In the genomic region with DNA sequence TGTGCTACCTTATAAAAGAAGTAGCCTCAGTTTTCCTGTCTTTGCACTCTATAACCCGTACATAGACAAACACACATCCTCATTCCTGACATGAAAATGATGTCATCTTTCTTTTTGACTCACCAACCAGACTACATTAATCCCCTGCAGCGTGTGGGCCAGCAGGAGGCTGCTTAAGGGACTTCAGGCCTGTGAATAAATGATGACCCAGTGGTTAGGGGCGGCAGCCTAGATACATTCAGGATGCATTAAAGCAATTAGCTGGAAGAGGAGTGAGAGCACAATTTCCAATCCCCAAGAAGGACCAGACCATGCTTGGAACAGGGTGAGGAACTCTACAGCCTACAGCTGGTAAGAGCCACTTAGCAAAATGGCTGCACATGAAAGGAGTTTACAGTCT, we compare ENCODE assay signal across 1 cellular context.
TF ChIP-seq lines count a peak whose summit lies in the region.

No MANE protein-coding gene starts in this region.

TF ChIP-seq in GM12878, 131 proteins besides CTCF, POLR2A, EP300 and RAD21 (continued from another document and continues in another):
- TF ChIP-seq, protein P1, sequence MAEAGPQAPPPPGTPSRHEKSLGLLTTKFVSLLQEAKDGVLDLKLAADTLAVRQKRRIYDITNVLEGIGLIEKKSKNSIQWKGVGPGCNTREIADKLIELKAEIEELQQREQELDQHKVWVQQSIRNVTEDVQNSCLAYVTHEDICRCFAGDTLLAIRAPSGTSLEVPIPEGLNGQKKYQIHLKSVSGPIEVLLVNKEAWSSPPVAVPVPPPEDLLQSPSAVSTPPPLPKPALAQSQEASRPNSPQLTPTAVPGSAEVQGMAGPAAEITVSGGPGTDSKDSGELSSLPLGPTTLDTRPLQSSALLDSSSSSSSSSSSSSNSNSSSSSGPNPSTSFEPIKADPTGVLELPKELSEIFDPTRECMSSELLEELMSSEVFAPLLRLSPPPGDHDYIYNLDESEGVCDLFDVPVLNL (IDR thresholded peaks at IDR 0.05; ENCODE audit: low read depth, low read length) = no peak
- TF ChIP-seq, protein P2, sequence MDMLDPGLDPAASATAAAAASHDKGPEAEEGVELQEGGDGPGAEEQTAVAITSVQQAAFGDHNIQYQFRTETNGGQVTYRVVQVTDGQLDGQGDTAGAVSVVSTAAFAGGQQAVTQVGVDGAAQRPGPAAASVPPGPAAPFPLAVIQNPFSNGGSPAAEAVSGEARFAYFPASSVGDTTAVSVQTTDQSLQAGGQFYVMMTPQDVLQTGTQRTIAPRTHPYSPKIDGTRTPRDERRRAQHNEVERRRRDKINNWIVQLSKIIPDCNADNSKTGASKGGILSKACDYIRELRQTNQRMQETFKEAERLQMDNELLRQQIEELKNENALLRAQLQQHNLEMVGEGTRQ (IDR thresholded peaks at IDR 0.05; ENCODE audit: borderline replicate concordance, low read depth, low read length) = no peak
- TF ChIP-seq, protein P3, sequence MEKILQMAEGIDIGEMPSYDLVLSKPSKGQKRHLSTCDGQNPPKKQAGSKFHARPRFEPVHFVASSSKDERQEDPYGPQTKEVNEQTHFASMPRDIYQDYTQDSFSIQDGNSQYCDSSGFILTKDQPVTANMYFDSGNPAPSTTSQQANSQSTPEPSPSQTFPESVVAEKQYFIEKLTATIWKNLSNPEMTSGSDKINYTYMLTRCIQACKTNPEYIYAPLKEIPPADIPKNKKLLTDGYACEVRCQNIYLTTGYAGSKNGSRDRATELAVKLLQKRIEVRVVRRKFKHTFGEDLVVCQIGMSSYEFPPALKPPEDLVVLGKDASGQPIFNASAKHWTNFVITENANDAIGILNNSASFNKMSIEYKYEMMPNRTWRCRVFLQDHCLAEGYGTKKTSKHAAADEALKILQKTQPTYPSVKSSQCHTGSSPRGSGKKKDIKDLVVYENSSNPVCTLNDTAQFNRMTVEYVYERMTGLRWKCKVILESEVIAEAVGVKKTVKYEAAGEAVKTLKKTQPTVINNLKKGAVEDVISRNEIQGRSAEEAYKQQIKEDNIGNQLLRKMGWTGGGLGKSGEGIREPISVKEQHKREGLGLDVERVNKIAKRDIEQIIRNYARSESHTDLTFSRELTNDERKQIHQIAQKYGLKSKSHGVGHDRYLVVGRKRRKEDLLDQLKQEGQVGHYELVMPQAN (conservative IDR thresholded peaks at IDR 0.05) = no peak
- TF ChIP-seq, protein P4, sequence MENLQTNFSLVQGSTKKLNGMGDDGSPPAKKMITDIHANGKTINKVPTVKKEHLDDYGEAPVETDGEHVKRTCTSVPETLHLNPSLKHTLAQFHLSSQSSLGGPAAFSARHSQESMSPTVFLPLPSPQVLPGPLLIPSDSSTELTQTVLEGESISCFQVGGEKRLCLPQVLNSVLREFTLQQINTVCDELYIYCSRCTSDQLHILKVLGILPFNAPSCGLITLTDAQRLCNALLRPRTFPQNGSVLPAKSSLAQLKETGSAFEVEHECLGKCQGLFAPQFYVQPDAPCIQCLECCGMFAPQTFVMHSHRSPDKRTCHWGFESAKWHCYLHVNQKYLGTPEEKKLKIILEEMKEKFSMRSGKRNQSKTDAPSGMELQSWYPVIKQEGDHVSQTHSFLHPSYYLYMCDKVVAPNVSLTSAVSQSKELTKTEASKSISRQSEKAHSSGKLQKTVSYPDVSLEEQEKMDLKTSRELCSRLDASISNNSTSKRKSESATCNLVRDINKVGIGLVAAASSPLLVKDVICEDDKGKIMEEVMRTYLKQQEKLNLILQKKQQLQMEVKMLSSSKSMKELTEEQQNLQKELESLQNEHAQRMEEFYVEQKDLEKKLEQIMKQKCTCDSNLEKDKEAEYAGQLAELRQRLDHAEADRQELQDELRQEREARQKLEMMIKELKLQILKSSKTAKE (IDR thresholded peaks at IDR 0.05; ENCODE audit: low read depth, poor library complexity, severe bottlenecking) = no peak
- TF ChIP-seq TCF12 (IDR thresholded peaks at IDR 0.05; ENCODE audit: low read depth, low read length) (0 out of 2 replicates have a peak, but pooled peaks have one; percentile 45), SRF (IDR thresholded peaks at IDR 0.05; ENCODE audit: low read depth in 2 of 2, low read length in 2 of 2) (peak in 1 of 2 experiments; percentile 66; a peak in 1 of 4 replicates), RAD51 (IDR thresholded peaks at IDR 0.05) (no peak), YY1 (IDR thresholded peaks at IDR 0.05; ENCODE audit: low read depth, low read length) (peak; percentile 68), EGR1 (IDR thresholded peaks at IDR 0.05; ENCODE audit: borderline replicate concordance in 1 of 2, low read depth in 2 of 2, low read length in 2 of 2) (no peak), ZNF622 (IDR thresholded peaks at IDR 0.05) (no peak), MEF2A (IDR thresholded peaks at IDR 0.05; ENCODE audit: insufficient read depth, low read depth, low read length) (peak; percentile 48; the same call in 1 of the 2 replicates), EED (IDR thresholded peaks at IDR 0.05; ENCODE audit: low read depth) (peak; percentile 97), RUNX3 (IDR thresholded peaks at IDR 0.05; ENCODE audit: low read length) (peak; percentile 88), CREB1 (IDR thresholded peaks at IDR 0.05; ENCODE audit: low read depth) (peak; percentile 70), TBL1XR1 (IDR thresholded peaks at IDR 0.05; ENCODE audit: low read depth, low read length) (no peak), SIX5 (IDR thresholded peaks at IDR 0.05; ENCODE audit: low read depth, low read length, severe bottlenecking) (no peak), ATF7 (IDR thresholded peaks at IDR 0.05; ENCODE audit: low read depth) (peak; percentile 97), MTA3 (IDR thresholded peaks at IDR 0.05; ENCODE audit: borderline replicate concordance, low read length) (peak; percentile 80; the same call in 1 of the 2 replicates), ETV6 (conservative IDR thresholded peaks at IDR 0.05 in 1 of 2, IDR thresholded peaks at IDR 0.05 in 1 of 2; ENCODE audit: borderline replicate concordance in 1 of 2, low read depth in 1 of 2) (peak in 1 of 2 experiments; percentile 80; a peak in 2 of 4 replicates), JUNB (IDR thresholded peaks at IDR 0.05) (peak; percentile 99), ZBED1 (IDR thresholded peaks at IDR 0.05; ENCODE audit: borderline replicate concordance) (peak; percentile 80; the same call in 1 of the 2 replicates), YBX1 (IDR thresholded peaks at IDR 0.05) (no peak), MEF2B (IDR thresholded peaks at IDR 0.05; ENCODE audit: partially characterized antibody, poor library complexity, severe bottlenecking) (no peak), BCL11A (IDR thresholded peaks at IDR 0.05; ENCODE audit: low read depth, low read length) (peak; percentile 89), JUND (IDR thresholded peaks at IDR 0.05; ENCODE audit: low read depth, low read length) (peak; percentile 67; the same call in 1 of the 2 replicates), GABPA (IDR thresholded peaks at IDR 0.05; ENCODE audit: low read depth) (peak; percentile 41; the same call in 1 of the 2 replicates), ZNF24 (IDR thresholded peaks at IDR 0.05) (no peak), SUPT20H (IDR thresholded peaks at IDR 0.05; ENCODE audit: borderline replicate concordance, control insufficient read depth, low read depth, low read length) (no peak), ZNF217 (IDR thresholded peaks at IDR 0.05) (no peak), CBFB (IDR thresholded peaks at IDR 0.05; ENCODE audit: low read depth) (peak; percentile 62; the same call in 1 of the 2 replicates), TCF7 (IDR thresholded peaks at IDR 0.05; ENCODE audit: borderline replicate concordance) (peak; percentile 71; the same call in 1 of the 2 replicates), NFIC (IDR thresholded peaks at IDR 0.05; ENCODE audit: low read depth, low read length) (peak; percentile 92), SPI1 (IDR thresholded peaks at IDR 0.05; ENCODE audit: borderline replicate concordance, insufficient read depth, low read depth, low read length) (peak; percentile 55; the same call in 1 of the 2 replicates), MTA2 (IDR thresholded peaks at IDR 0.05; ENCODE audit: low read depth) (0 out of 2 replicates have a peak, but pooled peaks have one; percentile 10), PML (IDR thresholded peaks at IDR 0.05; ENCODE audit: low read length) (peak; percentile 55; the same call in 1 of the 2 replicates), IKZF1 (conservative IDR thresholded peaks at IDR 0.05) (peak; percentile 76), NFYA (IDR thresholded peaks at IDR 0.05; ENCODE audit: borderline replicate concordance, low read depth, low read length) (no peak), FOXM1 (IDR thresholded peaks at IDR 0.05; ENCODE audit: low read depth, low read length) (peak; percentile 79; the same call in 1 of the 2 replicates), RFX5 (IDR thresholded peaks at IDR 0.05; ENCODE audit: low read depth, low read length) (no peak), CHD1 (IDR thresholded peaks at IDR 0.05; ENCODE audit: low read depth, low read length) (no peak), IKZF2 (IDR thresholded peaks at IDR 0.05) (peak; percentile 71 to 85), DPF2 (IDR thresholded peaks at IDR 0.05) (peak; percentile 54)
- TF ChIP-seq, protein P5, sequence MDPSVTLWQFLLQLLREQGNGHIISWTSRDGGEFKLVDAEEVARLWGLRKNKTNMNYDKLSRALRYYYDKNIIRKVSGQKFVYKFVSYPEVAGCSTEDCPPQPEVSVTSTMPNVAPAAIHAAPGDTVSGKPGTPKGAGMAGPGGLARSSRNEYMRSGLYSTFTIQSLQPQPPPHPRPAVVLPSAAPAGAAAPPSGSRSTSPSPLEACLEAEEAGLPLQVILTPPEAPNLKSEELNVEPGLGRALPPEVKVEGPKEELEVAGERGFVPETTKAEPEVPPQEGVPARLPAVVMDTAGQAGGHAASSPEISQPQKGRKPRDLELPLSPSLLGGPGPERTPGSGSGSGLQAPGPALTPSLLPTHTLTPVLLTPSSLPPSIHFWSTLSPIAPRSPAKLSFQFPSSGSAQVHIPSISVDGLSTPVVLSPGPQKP (IDR thresholded peaks at IDR 0.05; ENCODE audit: low read depth, low read length) = no peak
- TF ChIP-seq, protein P6, sequence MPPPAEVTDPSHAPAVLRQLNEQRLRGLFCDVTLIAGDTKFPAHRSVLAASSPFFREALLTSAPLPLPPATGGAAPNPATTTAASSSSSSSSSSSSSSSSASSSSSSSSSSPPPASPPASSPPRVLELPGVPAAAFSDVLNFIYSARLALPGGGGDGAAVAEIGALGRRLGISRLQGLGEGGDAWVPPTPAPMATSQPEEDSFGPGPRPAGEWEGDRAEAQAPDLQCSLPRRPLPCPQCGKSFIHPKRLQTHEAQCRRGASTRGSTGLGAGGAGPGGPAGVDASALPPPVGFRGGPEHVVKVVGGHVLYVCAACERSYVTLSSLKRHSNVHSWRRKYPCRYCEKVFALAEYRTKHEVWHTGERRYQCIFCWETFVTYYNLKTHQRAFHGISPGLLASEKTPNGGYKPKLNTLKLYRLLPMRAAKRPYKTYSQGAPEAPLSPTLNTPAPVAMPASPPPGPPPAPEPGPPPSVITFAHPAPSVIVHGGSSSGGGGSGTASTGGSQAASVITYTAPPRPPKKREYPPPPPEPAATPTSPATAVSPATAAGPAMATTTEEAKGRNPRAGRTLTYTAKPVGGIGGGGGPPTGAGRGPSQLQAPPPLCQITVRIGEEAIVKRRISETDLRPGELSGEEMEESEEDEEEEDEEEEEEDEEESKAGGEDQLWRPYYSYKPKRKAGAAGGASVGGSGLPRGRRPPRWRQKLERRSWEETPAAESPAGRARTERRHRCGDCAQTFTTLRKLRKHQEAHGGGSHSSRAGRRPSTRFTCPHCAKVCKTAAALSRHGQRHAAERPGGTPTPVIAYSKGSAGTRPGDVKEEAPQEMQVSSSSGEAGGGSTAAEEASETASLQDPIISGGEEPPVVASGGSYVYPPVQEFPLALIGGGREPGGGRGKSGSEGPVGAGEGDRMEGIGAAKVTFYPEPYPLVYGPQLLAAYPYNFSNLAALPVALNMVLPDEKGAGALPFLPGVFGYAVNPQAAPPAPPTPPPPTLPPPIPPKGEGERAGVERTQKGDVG (CRISPR knock-in tag; IDR thresholded peaks at IDR 0.05) = no peak
- TF ChIP-seq, protein P7, sequence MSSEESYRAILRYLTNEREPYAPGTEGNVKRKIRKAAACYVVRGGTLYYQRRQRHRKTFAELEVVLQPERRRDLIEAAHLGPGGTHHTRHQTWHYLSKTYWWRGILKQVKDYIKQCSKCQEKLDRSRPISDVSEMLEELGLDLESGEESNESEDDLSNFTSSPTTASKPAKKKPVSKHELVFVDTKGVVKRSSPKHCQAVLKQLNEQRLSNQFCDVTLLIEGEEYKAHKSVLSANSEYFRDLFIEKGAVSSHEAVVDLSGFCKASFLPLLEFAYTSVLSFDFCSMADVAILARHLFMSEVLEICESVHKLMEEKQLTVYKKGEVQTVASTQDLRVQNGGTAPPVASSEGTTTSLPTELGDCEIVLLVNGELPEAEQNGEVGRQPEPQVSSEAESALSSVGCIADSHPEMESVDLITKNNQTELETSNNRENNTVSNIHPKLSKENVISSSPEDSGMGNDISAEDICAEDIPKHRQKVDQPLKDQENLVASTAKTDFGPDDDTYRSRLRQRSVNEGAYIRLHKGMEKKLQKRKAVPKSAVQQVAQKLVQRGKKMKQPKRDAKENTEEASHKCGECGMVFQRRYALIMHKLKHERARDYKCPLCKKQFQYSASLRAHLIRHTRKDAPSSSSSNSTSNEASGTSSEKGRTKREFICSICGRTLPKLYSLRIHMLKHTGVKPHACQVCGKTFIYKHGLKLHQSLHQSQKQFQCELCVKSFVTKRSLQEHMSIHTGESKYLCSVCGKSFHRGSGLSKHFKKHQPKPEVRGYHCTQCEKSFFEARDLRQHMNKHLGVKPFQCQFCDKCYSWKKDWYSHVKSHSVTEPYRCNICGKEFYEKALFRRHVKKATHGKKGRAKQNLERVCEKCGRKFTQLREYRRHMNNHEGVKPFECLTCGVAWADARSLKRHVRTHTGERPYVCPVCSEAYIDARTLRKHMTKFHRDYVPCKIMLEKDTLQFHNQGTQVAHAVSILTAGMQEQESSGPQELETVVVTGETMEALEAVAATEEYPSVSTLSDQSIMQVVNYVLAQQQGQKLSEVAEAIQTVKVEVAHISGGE (CRISPR knock-in tag; IDR thresholded peaks at IDR 0.05) = no peak
- TF ChIP-seq, protein P8, sequence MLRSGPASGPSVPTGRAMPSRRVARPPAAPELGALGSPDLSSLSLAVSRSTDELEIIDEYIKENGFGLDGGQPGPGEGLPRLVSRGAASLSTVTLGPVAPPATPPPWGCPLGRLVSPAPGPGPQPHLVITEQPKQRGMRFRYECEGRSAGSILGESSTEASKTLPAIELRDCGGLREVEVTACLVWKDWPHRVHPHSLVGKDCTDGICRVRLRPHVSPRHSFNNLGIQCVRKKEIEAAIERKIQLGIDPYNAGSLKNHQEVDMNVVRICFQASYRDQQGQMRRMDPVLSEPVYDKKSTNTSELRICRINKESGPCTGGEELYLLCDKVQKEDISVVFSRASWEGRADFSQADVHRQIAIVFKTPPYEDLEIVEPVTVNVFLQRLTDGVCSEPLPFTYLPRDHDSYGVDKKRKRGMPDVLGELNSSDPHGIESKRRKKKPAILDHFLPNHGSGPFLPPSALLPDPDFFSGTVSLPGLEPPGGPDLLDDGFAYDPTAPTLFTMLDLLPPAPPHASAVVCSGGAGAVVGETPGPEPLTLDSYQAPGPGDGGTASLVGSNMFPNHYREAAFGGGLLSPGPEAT (IDR thresholded peaks at IDR 0.05; ENCODE audit: low read depth) = 0 out of 2 replicates have a peak, but pooled peaks have one; percentile 13
- TF ChIP-seq, protein P9, sequence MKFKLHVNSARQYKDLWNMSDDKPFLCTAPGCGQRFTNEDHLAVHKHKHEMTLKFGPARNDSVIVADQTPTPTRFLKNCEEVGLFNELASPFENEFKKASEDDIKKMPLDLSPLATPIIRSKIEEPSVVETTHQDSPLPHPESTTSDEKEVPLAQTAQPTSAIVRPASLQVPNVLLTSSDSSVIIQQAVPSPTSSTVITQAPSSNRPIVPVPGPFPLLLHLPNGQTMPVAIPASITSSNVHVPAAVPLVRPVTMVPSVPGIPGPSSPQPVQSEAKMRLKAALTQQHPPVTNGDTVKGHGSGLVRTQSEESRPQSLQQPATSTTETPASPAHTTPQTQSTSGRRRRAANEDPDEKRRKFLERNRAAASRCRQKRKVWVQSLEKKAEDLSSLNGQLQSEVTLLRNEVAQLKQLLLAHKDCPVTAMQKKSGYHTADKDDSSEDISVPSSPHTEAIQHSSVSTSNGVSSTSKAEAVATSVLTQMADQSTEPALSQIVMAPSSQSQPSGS (IDR thresholded peaks at IDR 0.05; ENCODE audit: low read length) = peak; percentile 100
